Comparison of ENCODE assay signal across 11 cellular contexts in the genomic region with DNA sequence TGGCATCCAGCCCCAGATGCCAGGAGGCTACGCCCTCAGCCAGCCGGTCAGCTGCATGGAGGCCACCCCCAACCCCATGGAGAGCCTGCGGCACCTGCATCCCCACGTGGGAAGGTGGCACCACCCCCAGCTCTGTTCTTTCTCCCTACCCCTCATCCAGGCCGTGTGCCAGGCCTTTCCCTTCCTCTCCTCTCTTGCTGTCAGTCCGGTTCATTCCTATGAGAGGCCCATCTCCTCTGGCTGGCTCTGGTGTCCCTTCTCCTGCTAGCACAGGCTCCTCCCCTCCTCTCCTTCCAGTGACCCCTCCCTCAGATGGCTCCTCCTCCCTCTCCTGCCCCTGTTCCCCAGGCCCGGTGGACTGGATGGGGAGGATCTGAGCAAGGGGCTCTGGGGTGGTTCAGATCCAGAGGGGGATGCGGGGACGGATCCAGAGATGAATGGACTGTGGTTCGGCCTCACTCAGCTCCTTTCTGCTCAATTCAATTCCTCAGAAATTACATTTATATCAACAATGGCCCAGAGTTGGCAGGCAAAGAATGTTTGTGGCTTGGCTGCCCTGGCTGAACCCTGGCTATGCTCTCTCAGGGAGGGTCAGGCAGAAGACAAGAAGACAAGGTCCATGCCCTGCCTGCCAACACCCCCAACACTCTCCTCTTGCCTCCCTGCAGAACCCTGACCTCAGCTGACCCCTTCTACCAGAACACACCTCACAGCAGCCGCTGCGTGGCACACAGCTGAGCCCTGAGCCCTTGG. TPM values are rescaled to one million over a fixed set of nuclear protein-coding genes. Genes with fewer than 3 reads are reported as not detected.
DNase-seq lines count a peak whose midpoint lies in the region; ATAC-seq, FAIRE-seq and TF ChIP-seq lines count a peak whose summit lies in the region.
"Had no signal": no experiment of that assay in that cellular context is flagged by ENCODE, and none has a peak within 500 bp of the region (broad histone marks: within the 10 kb centered on the region; RNA-seq: fewer than 3 reads in every experiment).

No MANE protein-coding gene starts in this region.

- TF ChIP-seq EP300 in HepG2 (IDR thresholded peaks at IDR 0.05; ENCODE audit: low read depth in 2 of 2, low read length in 2 of 2) (no peak), HepG2 (CRISPR knock-in tag; IDR thresholded peaks at IDR 0.05; ENCODE audit: borderline replicate concordance) (no peak)

- no peak for FAIRE-seq in HepG2 (lab: Jason Lieb, UNC)

- no peaks in the 10 kb centered on the region for H3K9me2 ChIP-seq in MM.1S (replicated peaks; ENCODE audit: insufficient read depth, low read length)

- TF ChIP-seq CTCF in coronary artery (IDR thresholded peaks at IDR 0.05): no peak
- TF ChIP-seq CTCF in HepG2 (CRISPR knock-in tag; IDR thresholded peaks at IDR 0.05): no peak
- TF ChIP-seq CTCF in type B pancreatic cell (conservative IDR thresholded peaks at IDR 0.05): no peak
- no peak for TF ChIP-seq CTCF in MM.1S (IDR thresholded peaks at IDR 0.05; ENCODE audit: low read length)

- H3K4me3 Mint-ChIP-seq in type B pancreatic cell: peak overlapping the region; percentile 41

- H3K27ac Mint-ChIP-seq in type B pancreatic cell: peak overlapping the region; percentile 26

- H3K36me3 ChIP-seq in HepG2 (replicated peaks in 1 of 2; ENCODE audit: control insufficient read depth in 1 of 2, insufficient read depth in 2 of 2, low read length in 2 of 2) (no peaks in the 10 kb centered on the region), MM.1S (replicated peaks; ENCODE audit: insufficient read depth, low read length) (no peaks in the 10 kb centered on the region)

- in situ Hi-C loops in HepG2 (cut with HindIII; ENCODE audit: extremely low pct_ligation_motif_present, low pct_unique_long_range_greater_than_20kb): no loop called here

- H4K20me1 ChIP-seq in HepG2 (ENCODE audit: insufficient read depth, low read length): no peaks in the 10 kb centered on the region
- H4K20me1 ChIP-seq in MM.1S (ENCODE audit: insufficient read depth, low read length): no peaks in the 10 kb centered on the region

- TF ChIP-seq RAD21 in HepG2 (CRISPR knock-in tag; IDR thresholded peaks at IDR 0.05): no peak

- peak overlapping the region; percentile 88 for H3K4me2 ChIP-seq in HepG2 (ENCODE audit: low read depth, low read length)
- H3K4me2 ChIP-seq in MM.1S (ENCODE audit: low read depth, low read length): no peak overlapping the region

- H3K79me2 ChIP-seq in HepG2 (ENCODE audit: insufficient read depth, low read length) (no peaks in the 10 kb centered on the region), MM.1S (ENCODE audit: low read length) (no peaks in the 10 kb centered on the region)

- H3K27ac ChIP-seq in coronary artery: peak overlapping the region; percentile 10 to 61
- no peak overlapping the region for H3K27ac ChIP-seq in HepG2 (ENCODE audit: extremely low read length, insufficient read depth, low read length)
- H3K27ac ChIP-seq in MM.1S (ENCODE audit: low read length): no peak overlapping the region

- TF ChIP-seq POLR2A in HepG2 (IDR thresholded peaks at IDR 0.05; ENCODE audit: insufficient read depth in 1 of 2, low read depth in 2 of 2, low read length in 2 of 2): no peak

- H3K4me1 ChIP-seq in HepG2 (ENCODE audit: insufficient read depth, low read length) (peaks cover 57% of the 10 kb centered on the region), MM.1S (ENCODE audit: low read length) (no peaks in the 10 kb centered on the region)

- H3K27me3 ChIP-seq in HepG2 (ENCODE audit: control insufficient read depth in 1 of 2, insufficient read depth in 2 of 2, low read length in 2 of 2) (peaks cover 0 to 18% of the 10 kb centered on the region in 2 experiments; a peak in 4 of 5 replicates), MM.1S (replicated peaks; ENCODE audit: insufficient read depth, low read length) (peaks cover 60% of the 10 kb centered on the region)

- POLR2A ChIA-PET in HepG2 (lab: Yijun Ruan, JAX): interaction anchor here (0.9 kb wide), 1 partner anchor 9 kb away, joined by 4 read pairs; no protein-coding TSS in a partner anchor

- DNase-seq in NCI-H82 (lab: John Stamatoyannopoulos, UW): peak; percentile 58
- DNase-seq in NCI-H82 treated with DMSO at 0.1 percent for 48 hours (lab: John Stamatoyannopoulos, UW; ENCODE audit: unreplicated experiment): no peak
- DNase-seq in coronary artery (ENCODE audit: low spot score): no peak
- peak; percentile 31 for DNase-seq in HepG2 (ENCODE audit: low spot score)
- DNase-seq in type B pancreatic cell (ENCODE audit: extremely low spot score, unreplicated experiment): no peak
- DNase-seq in MM.1S: no peak
- DNase-seq in Kasumi-1 (lab: John Stamatoyannopoulos, UW): no peak
- no peak for DNase-seq in NCI-H2171 (lab: John Stamatoyannopoulos, UW)
- DNase-seq: activated T-cell treated with anti-CD3 and anti-CD28 coated beads, Interleukin-2, amount 50 U/mL, for 1 hour; GOT3; NCI-H1694 had no signal

- no TSS peak for BruUV-seq in HepG2 (replicated peaks; lab: Mats Ljungman, UMichigan)

- H3F3A ChIP-seq in MM.1S (ENCODE audit: insufficient read depth, low read length): no peaks in the 10 kb centered on the region

- H3K4me1 Mint-ChIP-seq in type B pancreatic cell (ENCODE audit: unreplicated experiment): peaks cover 24% of the 10 kb centered on the region

- H3K9ac ChIP-seq in HepG2 (ENCODE audit: insufficient read depth, low read depth, low read length): peak overlapping the region; percentile 36; the same call in 1 of the 2 replicates
- no peak overlapping the region for H3K9ac ChIP-seq in MM.1S (ENCODE audit: low read length)

- intact Hi-C loops in HepG2 (cut with micrococcal nuclease; ENCODE audit: unreplicated experiment): no loop called here

- H3K27me3 Mint-ChIP-seq in type B pancreatic cell: no peaks in the 10 kb centered on the region

- H3K9me3 Mint-ChIP-seq in type B pancreatic cell: no peaks in the 10 kb centered on the region

- H3K4me3 ChIP-seq in coronary artery (peak overlapping the region; percentile 14), HepG2 (replicated peaks in 1 of 3; ENCODE audit: insufficient read depth in 1 of 3, low read depth in 2 of 3, low read length in 3 of 3) (peak overlapping the region; percentile 39 to 63 (median 46); a peak in 3 of 6 replicates), MM.1S (ENCODE audit: low read length) (no peak overlapping the region)

- CTCF ChIA-PET in HepG2 (lab: Yijun Ruan, JAX; ENCODE audit: low intra/inter-chr PET ratio, low total read pairs): no interaction called here

- H2AFZ ChIP-seq in HepG2 (ENCODE audit: low read length) (no peak overlapping the region), MM.1S (ENCODE audit: low read length) (no peak overlapping the region)

- H3K36me3 Mint-ChIP-seq in type B pancreatic cell: no peaks in the 10 kb centered on the region

- WGBS in HepG2 (ENCODE audit: low lambda C conversion rate): 4% methylated on average over 8 of the region's 12 CpGs

- peak; percentile 48 for ATAC-seq in HepG2

- H3K9me3 ChIP-seq in HepG2 (ENCODE audit: low read length): no peaks in the 10 kb centered on the region
- no peaks in the 10 kb centered on the region for H3K9me3 ChIP-seq in MM.1S (replicated peaks; ENCODE audit: insufficient read depth, low read length)

TF ChIP-seq in HepG2, 621 proteins besides CTCF, POLR2A, EP300 and RAD21 (continues in another document):
- no peak for TF ChIP-seq RFXAP (CRISPR knock-in tag; IDR thresholded peaks at IDR 0.05; ENCODE audit: borderline replicate concordance)
- TF ChIP-seq PHB2 (IDR thresholded peaks at IDR 0.05; ENCODE audit: partially characterized antibody): no peak
- TF ChIP-seq NR2F6 (IDR thresholded peaks at IDR 0.05): no peak; the same call in 1 of the 2 replicates
- peak; percentile 21; the same call in 1 of the 2 replicates for TF ChIP-seq NR2F6 (CRISPR knock-in tag; IDR thresholded peaks at IDR 0.05)

RNA-seq across cellular contexts. Expression of gene LRRC10B, which starts 18.5 kb away (rescaled TPM):
- total RNA-seq in HepG2 (2016; rRNA removed; fragmentation: Illumina TruSeq; extraction: Trizol): not detected in 2 replicates
- not detected in 2 replicates for total RNA-seq in HepG2 (2016; cell fraction: cytosol; rRNA removed; fragmentation: Illumina TruSeq; extraction: Trizol; ENCODE audit: low read depth)
- not detected in 2 replicates for total RNA-seq in HepG2 (2016; cell fraction: insoluble cytoplasmic fraction; rRNA removed; fragmentation: Illumina TruSeq; extraction: Trizol)
- not detected in 2 replicates for total RNA-seq in HepG2 (2016; cell fraction: membrane; rRNA removed; fragmentation: Illumina TruSeq; extraction: Trizol)
- not detected in 2 replicates for total RNA-seq in HepG2 (2016; cell fraction: nucleus; rRNA removed; fragmentation: Illumina TruSeq; extraction: Trizol)
- polyA plus RNA-seq in HepG2 (2011; rRNA removed): not detected in 2 replicates
- polyA plus RNA-seq in HepG2 (2011; cell fraction: cytosol; rRNA removed): not detected in 2 replicates
- not detected in 2 replicates for polyA plus RNA-seq in HepG2 (2011; cell fraction: nucleus; rRNA removed)
- polyA plus RNA-seq in HepG2 (2012): not detected in 2 replicates
- not detected in 2 replicates for polyA plus RNA-seq in HepG2 (2016; cell fraction: cytosol; fragmentation: Illumina TruSeq; extraction: Trizol; ENCODE audit: low read depth)
- polyA plus RNA-seq in HepG2 (2016; cell fraction: insoluble cytoplasmic fraction; fragmentation: Illumina TruSeq; extraction: Trizol; ENCODE audit: low read depth): not detected in 2 replicates
- not detected in 2 replicates for polyA plus RNA-seq in HepG2 (2016; cell fraction: membrane; fragmentation: Illumina TruSeq; extraction: Trizol; ENCODE audit: low read depth)
- polyA plus RNA-seq in HepG2 (2016; cell fraction: nucleus; fragmentation: Illumina TruSeq; extraction: Trizol; ENCODE audit: insufficient read depth, low read depth): not detected in 2 replicates
- not detected in 2 replicates for polyA minus RNA-seq in HepG2 (2011; rRNA and poly(A)+ RNA removed; ENCODE audit: low replicate concordance)
- polyA minus RNA-seq in HepG2 (2011; cell fraction: cytosol; rRNA and poly(A)+ RNA removed): not detected in 2 replicates
- polyA minus RNA-seq in HepG2 (2011; cell fraction: nucleus; rRNA and poly(A)+ RNA removed): not detected in 2 replicates
- total RNA-seq in type B pancreatic cell (ENCODE audit: low replicate concordance): 3.2 and 10.0 TPM in 2 replicates

Comparison
In these comparisons a context has a peak if more than half of its experiments do, and no peak if none do; other contexts are left out.
1. DNase-seq: peak in NCI-H82 (single experiment) and HepG2 (single experiment); none in NCI-H82 treated with DMSO at 0.1 percent for 48 hours (single experiment), coronary artery (single experiment), type B pancreatic cell (single experiment), MM.1S (single experiment), Kasumi-1 (0 of 2) and NCI-H2171 (single experiment).
2. H3K27ac ChIP-seq: peak in coronary artery (2 of 2); none in HepG2 (single experiment) and MM.1S (single experiment).